Comparison of ENCODE assay signal across 31 cellular contexts in genomic region chr17:9321862-9322261, GRCh38.
"Had no signal": no experiment of that assay in that cellular context is flagged by ENCODE, and none has a peak within 500 bp of the region (broad histone marks: within the 10 kb centered on the region; RNA-seq: fewer than 3 reads in every experiment).

No MANE protein-coding gene starts in this region.

- H3K27ac Mint-ChIP-seq: activated B cell treated with CpG ODN at 0.5 μM for 24 hours; activated CD4-positive, alpha-beta T cell treated with anti-CD3 and anti-CD28 coated beads, Interleukin-2, amount 10 ng/mL, durations not matched to agents 24 days and 14 days; activated CD8-positive, alpha-beta T cell treated with anti-CD3 and anti-CD28 coated beads, Interleukin-2, amount 10 ng/mL, durations not matched to agents 7 days and 5 days; activated naive CD4-positive, alpha-beta T cell treated with anti-CD3 and anti-CD28 coated beads, Interleukin-2, amount 50 U/mL, for 24 hours; activated naive CD8-positive, alpha-beta T cell treated with anti-CD3 and anti-CD28 coated beads, Interleukin-2, amount 10 ng/mL, durations not matched to agents 7 days and 5 days; activated T-cell treated with anti-CD3 and anti-CD28 coated beads, Interleukin-2, amount 50 U/mL, for 24 hours; activated T-helper 2 cell treated with anti-CD3 and anti-CD28 coated beads, Interferon-gamma antibody, Interleukin-2, Interleukin-4, amounts not matched to agents 10 μg/mL and 5 μg/mL and 100 μg/mL, durations not matched to agents 14 hours and 24 hours and 36 hours; T-helper 1 cell treated with Interleukin-12 subunit alpha and Interleukin-12 subunit beta and Interleukin-4 antibody, amounts not matched to agents 30 μg/mL and 1 μg/mL, for 36 hours; T-helper 2 cell treated with Interferon-gamma antibody and Interleukin-4, amounts not matched to agents 5 μg/mL and 100 μg/mL, for 36 hours had no signal

- H3K27me3 Mint-ChIP-seq: activated B cell treated with CpG ODN at 0.5 μM for 24 hours; activated CD4-positive, alpha-beta T cell treated with anti-CD3 and anti-CD28 coated beads, Interleukin-2, amount 10 ng/mL, durations not matched to agents 24 days and 14 days; activated naive CD4-positive, alpha-beta T cell treated with anti-CD3 and anti-CD28 coated beads, Interleukin-2, amount 50 U/mL, for 24 hours; activated naive CD8-positive, alpha-beta T cell treated with anti-CD3 and anti-CD28 coated beads, Interleukin-2, amount 10 ng/mL, durations not matched to agents 7 days and 5 days; activated T-cell treated with anti-CD3 and anti-CD28 coated beads, Interleukin-2, amount 50 U/mL, for 24 hours had no signal

- H3K9me3 Mint-ChIP-seq: activated naive CD4-positive, alpha-beta T cell treated with anti-CD3 and anti-CD28 coated beads, Interleukin-2, amount 50 U/mL, for 24 hours had no signal

- H3K4me1 Mint-ChIP-seq: activated B cell treated with CpG ODN at 0.5 μM for 24 hours; activated CD4-positive, alpha-beta T cell treated with anti-CD3 and anti-CD28 coated beads, Interleukin-2, amount 10 ng/mL, durations not matched to agents 24 days and 14 days; activated naive CD4-positive, alpha-beta T cell treated with anti-CD3 and anti-CD28 coated beads, Interleukin-2, amount 50 U/mL, for 24 hours; activated naive CD8-positive, alpha-beta T cell treated with anti-CD3 and anti-CD28 coated beads, Interleukin-2, amount 10 ng/mL, durations not matched to agents 7 days and 5 days had no signal

- H3K4me1 ChIP-seq: ascending aorta, SJSA1 had no signal

- FAIRE-seq: TTC549 had no signal

- H3K36me3 ChIP-seq: ascending aorta, cardiac muscle cell, SJSA1 had no signal

- DNase-seq: activated B cell treated with CpG ODN at 0.5 μM for 24 hours; activated CD4-positive, alpha-beta T cell treated with anti-CD3 and anti-CD28 coated beads for 1 hour; activated CD4-positive, alpha-beta T cell treated with anti-CD3 and anti-CD28 coated beads, Interleukin-2, amount 10 ng/mL, durations not matched to agents 24 days and 14 days; activated CD4-positive, alpha-beta T cell treated with anti-CD3 and anti-CD28 coated beads, Interleukin-2, amount 50 U/mL, for 48 hours; activated CD8-positive, alpha-beta T cell treated with anti-CD3 and anti-CD28 coated beads, Interleukin-2, amount 10 ng/mL, durations not matched to agents 7 days and 5 days; activated gamma-delta T cell; activated naive CD4-positive, alpha-beta T cell treated with Interleukin-2 at 50 U/mL for 16 hours; activated naive CD8-positive, alpha-beta T cell treated with anti-CD3 and anti-CD28 coated beads, Interleukin-2, amount 10 ng/mL, durations not matched to agents 7 days and 5 days; activated T-cell treated with anti-CD3 and anti-CD28 coated beads, Interleukin-2, amount 50 U/mL, for 24 hours; amygdala; MM.1S; MV-4-11; NCI-H1092; NCI-H1436 treated with DMSO at 0.1 percent for 48 hours; NCI-H1694 treated with DMSO at 0.1 percent for 48 hours; NCI-H2029; NCI-H345; NCI-H524 treated with DMSO at 0.1 percent for 48 hours; SHP77 treated with DMSO at 0.1 percent for 48 hours; SK-N-SH had no signal

- H3K9ac ChIP-seq: KMS-11, SK-N-SH had no signal

- H3K4me2 ChIP-seq: KMS-11, SK-N-SH had no signal

- H3K9me3 ChIP-seq: SJSA1, SK-N-SH had no signal

- H3K27me3 ChIP-seq: ascending aorta, cardiac muscle cell, SJSA1 had no signal

- ATAC-seq: activated CD8-positive, alpha-beta T cell treated with anti-CD3 and anti-CD28 coated beads, Interleukin-2, amount 10 ng/mL, durations not matched to agents 7 days and 5 days; Panc1 had no signal

- H3K4me3 ChIP-seq: ascending aorta, cardiac muscle cell, SJSA1 had no signal

- H3K4me3 Mint-ChIP-seq: activated B cell treated with CpG ODN at 0.5 μM for 24 hours; activated CD4-positive, alpha-beta T cell treated with anti-CD3 and anti-CD28 coated beads, Interleukin-2, amount 10 ng/mL, durations not matched to agents 24 days and 14 days; activated CD8-positive, alpha-beta T cell treated with anti-CD3 and anti-CD28 coated beads, Interleukin-2, amount 10 ng/mL, durations not matched to agents 7 days and 5 days; activated naive CD4-positive, alpha-beta T cell treated with anti-CD3 and anti-CD28 coated beads, Interleukin-2, amount 50 U/mL, for 24 hours; activated naive CD8-positive, alpha-beta T cell treated with anti-CD3 and anti-CD28 coated beads, Interleukin-2, amount 10 ng/mL, durations not matched to agents 7 days and 5 days; activated T-cell treated with anti-CD3 and anti-CD28 coated beads, Interleukin-2, amount 50 U/mL, for 24 hours; T-helper 1 cell treated with Interleukin-12 subunit alpha and Interleukin-12 subunit beta and Interleukin-4 antibody, amounts not matched to agents 30 μg/mL and 1 μg/mL, for 36 hours; T-helper 2 cell treated with Interferon-gamma antibody and Interleukin-4, amounts not matched to agents 5 μg/mL and 100 μg/mL, for 36 hours had no signal

- H3K27ac ChIP-seq: ascending aorta, cardiac muscle cell, KMS-11, SJSA1, VCaP had no signal
